16 cellular contexts compared by ENCODE assay signal in the genomic region with DNA sequence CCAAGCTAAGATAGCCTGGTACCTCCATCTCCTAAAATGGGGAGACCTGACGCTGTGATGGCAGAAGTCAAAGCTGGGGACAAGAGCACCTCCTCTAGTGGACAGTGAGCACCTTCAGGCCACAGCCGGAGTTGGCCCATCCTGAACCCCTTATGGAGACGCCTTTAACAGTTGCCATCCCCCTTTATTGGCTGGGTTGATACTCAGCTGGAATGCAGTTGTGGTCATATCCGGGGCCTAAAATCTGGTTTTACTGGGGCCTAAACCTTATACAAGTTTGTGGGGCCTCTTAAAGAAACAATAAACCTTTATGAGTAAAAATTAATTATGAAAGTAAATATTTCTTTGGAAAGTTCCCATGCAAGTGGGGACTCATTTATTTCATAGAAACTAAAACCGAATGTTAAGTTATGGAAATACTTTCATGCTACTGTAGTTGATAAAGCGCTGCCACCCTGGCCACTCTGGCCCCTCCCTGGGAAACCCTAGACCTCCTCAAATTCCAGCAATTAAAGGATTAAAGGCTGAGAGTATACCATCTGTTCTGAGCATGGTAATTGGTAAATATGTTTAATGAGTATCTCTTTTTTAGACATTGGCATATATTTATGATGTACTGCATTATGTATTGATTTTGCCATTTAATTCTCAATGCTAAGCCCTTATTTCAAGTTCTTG.
"Had no signal": no experiment of that assay in that cellular context is flagged by ENCODE, and none has a peak within 500 bp of the region (broad histone marks: within the 10 kb centered on the region; RNA-seq: fewer than 3 reads in every experiment).

No MANE protein-coding gene starts in this region.

- H3K4me1 ChIP-seq: neural progenitor cell had no signal

- H3K4me2 ChIP-seq: neural progenitor cell had no signal

- H3K9ac ChIP-seq: neural progenitor cell had no signal

- DNase-seq: activated CD4-positive, alpha-beta T cell treated with anti-CD3 and anti-CD28 coated beads, Interleukin-2, amount 10 ng/mL, durations not matched to agents 7 days and 5 days; activated CD4-positive, CD25-positive, alpha-beta regulatory T cell; activated CD8-positive, alpha-beta memory T cell treated with anti-CD3 and anti-CD28 coated beads for 24 hours; activated naive CD8-positive, alpha-beta T cell treated with anti-CD3 and anti-CD28 coated beads, Interleukin-2, amount 10 ng/mL, durations not matched to agents 7 days and 5 days; anterior cingulate cortex; effector memory CD4-positive, alpha-beta T cell; gastrocnemius medialis; heart left ventricle; immature natural killer cell; midbrain; stimulated activated CD4-positive, alpha-beta T cell treated with anti-CD3 and anti-CD28 coated beads, Interleukin-12 subunit alpha, Interleukin-12 subunit beta, amount 100 ng/mL, for 4 hours; stimulated activated CD4-positive, alpha-beta T cell treated with anti-CD3 and anti-CD28 coated beads, Interleukin-2, amount 100 ng/mL, for 24 hours had no signal

- H3K27me3 ChIP-seq: gastrocnemius medialis, heart left ventricle, neural progenitor cell had no signal

- H2AFZ ChIP-seq: neural progenitor cell had no signal

- H3K4me3 ChIP-seq: gastrocnemius medialis, heart left ventricle, lung, neural progenitor cell, thoracic aorta had no signal

- H3K9me3 ChIP-seq: gastrocnemius medialis, heart left ventricle, thoracic aorta had no signal

- ATAC-seq: gastrocnemius medialis, heart left ventricle, sciatic nerve had no signal

- H3K27ac ChIP-seq: gastrocnemius medialis, neural progenitor cell, thoracic aorta had no signal

- H3K36me3 ChIP-seq: gastrocnemius medialis, heart left ventricle, neural progenitor cell, thoracic aorta had no signal
